1 cellular context compared by ENCODE assay signal in the genomic region with DNA sequence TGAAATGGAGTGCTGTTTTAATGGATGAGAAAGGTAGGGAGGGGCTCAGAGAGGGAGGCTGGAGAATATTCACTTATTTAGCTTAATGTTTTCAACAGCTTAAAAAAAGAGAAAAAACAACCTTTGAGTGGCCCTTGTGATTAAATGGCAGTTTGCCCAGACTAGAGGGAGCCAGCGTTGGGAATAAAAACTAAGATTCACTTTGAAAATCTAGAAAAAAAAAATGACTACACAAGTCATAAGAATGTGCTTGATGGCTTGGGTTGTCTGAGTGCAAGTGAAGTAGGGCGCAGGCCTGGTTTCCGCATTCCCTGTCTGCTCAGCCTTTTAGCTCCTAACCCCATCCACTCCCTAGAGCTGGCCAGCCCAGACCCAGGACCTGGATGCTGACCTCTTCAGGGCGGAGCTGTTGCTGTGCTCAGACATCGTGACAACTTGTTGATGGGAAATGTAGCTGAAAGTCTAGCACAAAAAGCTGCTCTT.
TF ChIP-seq lines count a peak whose summit lies in the region.

No MANE protein-coding gene starts in this region.

TF ChIP-seq in SK-N-SH treated with all-trans-retinoic acid at 6 μM for 48 hours, 23 proteins besides CTCF, POLR2A, EP300 and RAD21:
- no peak for TF ChIP-seq ARNTL (CRISPR knock-in tag; IDR thresholded peaks at IDR 0.05; ENCODE audit: borderline replicate concordance, low read depth)
- no peak for TF ChIP-seq ZFP3 (CRISPR knock-in tag; IDR thresholded peaks at IDR 0.05)
- TF ChIP-seq TCF4 (CRISPR knock-in tag; IDR thresholded peaks at IDR 0.05; ENCODE audit: borderline replicate concordance) = no peak
- TF ChIP-seq GLIS3 (CRISPR knock-in tag; IDR thresholded peaks at IDR 0.05) = no peak
- no peak for TF ChIP-seq PATZ1 (CRISPR knock-in tag; IDR thresholded peaks at IDR 0.05; ENCODE audit: borderline replicate concordance)
- TF ChIP-seq, protein P1, sequence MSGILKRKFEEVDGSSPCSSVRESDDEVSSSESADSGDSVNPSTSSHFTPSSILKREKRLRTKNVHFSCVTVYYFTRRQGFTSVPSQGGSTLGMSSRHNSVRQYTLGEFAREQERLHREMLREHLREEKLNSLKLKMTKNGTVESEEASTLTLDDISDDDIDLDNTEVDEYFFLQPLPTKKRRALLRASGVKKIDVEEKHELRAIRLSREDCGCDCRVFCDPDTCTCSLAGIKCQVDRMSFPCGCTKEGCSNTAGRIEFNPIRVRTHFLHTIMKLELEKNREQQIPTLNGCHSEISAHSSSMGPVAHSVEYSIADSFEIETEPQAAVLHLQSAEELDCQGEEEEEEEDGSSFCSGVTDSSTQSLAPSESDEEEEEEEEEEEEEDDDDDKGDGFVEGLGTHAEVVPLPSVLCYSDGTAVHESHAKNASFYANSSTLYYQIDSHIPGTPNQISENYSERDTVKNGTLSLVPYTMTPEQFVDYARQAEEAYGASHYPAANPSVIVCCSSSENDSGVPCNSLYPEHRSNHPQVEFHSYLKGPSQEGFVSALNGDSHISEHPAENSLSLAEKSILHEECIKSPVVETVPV (CRISPR knock-in tag; IDR thresholded peaks at IDR 0.05) = no peak
- TF ChIP-seq TOX (CRISPR knock-in tag; IDR thresholded peaks at IDR 0.05; ENCODE audit: borderline replicate concordance) = no peak
- no peak for TF ChIP-seq POU6F1 (CRISPR knock-in tag; IDR thresholded peaks at IDR 0.05; ENCODE audit: borderline replicate concordance, low read depth)
- no peak for TF ChIP-seq OSR1 (CRISPR knock-in tag; IDR thresholded peaks at IDR 0.05)
- no peak for TF ChIP-seq BACH2 (CRISPR knock-in tag; IDR thresholded peaks at IDR 0.05; ENCODE audit: borderline replicate concordance)
- TF ChIP-seq RARB (CRISPR knock-in tag; IDR thresholded peaks at IDR 0.05) = no peak
- TF ChIP-seq ZNF565 (CRISPR knock-in tag; conservative IDR thresholded peaks at IDR 0.05; ENCODE audit: low read depth) = no peak
- TF ChIP-seq ZFP30 (CRISPR knock-in tag; IDR thresholded peaks at IDR 0.05) = no peak
- TF ChIP-seq CSDC2 (CRISPR knock-in tag; IDR thresholded peaks at IDR 0.05) = no peak
- TF ChIP-seq SNAI2 (CRISPR knock-in tag; IDR thresholded peaks at IDR 0.05) = no peak
- TF ChIP-seq ZNF70 (CRISPR knock-in tag; IDR thresholded peaks at IDR 0.05) = no peak
